ENCODE assay signal across 8 cellular contexts in the genomic region with DNA sequence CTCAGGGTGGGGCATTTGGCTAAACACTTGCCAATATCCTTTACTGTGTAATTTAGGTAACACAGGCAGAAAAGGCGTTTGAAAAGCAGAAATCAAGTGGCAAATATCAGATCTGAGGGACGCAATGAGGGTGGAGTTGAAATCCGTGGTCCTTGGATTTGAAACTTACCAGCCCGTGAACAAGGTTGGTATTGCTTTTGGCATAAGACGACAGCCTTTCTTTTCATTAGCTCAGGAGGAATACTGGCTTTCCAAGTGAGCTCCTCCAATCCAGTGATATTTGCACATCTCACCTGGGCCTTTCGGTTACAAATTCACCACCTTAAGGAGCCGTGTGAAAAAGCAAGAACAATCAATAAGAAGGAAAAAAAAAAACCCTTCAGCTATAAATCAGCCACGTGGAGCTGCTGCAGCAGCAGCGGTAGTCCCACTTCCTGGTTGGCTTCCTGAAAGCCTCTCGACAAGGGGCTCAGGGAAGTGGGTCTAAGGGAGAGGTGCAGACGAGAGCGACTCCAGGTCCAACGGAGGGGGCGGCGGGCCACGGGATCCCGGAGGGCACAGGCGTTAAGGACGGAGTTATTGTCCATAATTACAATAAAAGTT. TPM values are rescaled to one million over a fixed set of nuclear protein-coding genes. Genes with fewer than 3 reads are reported as not detected.
DNase-seq lines count a peak whose midpoint lies in the region; ATAC-seq and TF ChIP-seq lines count a peak whose summit lies in the region.

No MANE protein-coding gene starts in this region.

- no peak for TF ChIP-seq CTCF in LNCaP clone FGC (IDR thresholded peaks at IDR 0.05; ENCODE audit: control insufficient read depth, extremely low read depth, insufficient read depth)
- no peak for TF ChIP-seq CTCF in choroid plexus epithelial cell (conservative IDR thresholded peaks at IDR 0.05; ENCODE audit: low read depth, low read length)

- no peaks in the 10 kb centered on the region for H3K9me3 ChIP-seq in T-helper 17 cell (ENCODE audit: control insufficient read depth, low read length, poor library complexity, severe bottlenecking)

- H3K4me3 ChIP-seq in LNCaP clone FGC (ENCODE audit: low read depth, low read length), result peak overlapping the region; percentile 64
- H3K4me3 ChIP-seq in choroid plexus epithelial cell (ENCODE audit: low read depth, low read length), result peak overlapping the region; percentile 83

- peak overlapping the region; percentile 100 for H3K4me3 Mint-ChIP-seq in T-helper 17 cell
- peak overlapping the region; percentile 93 to 100 for H3K4me3 Mint-ChIP-seq in stimulated activated naive B cell treated with anti-CD40 and anti-IgM and Interleukin-4, amounts not matched to agents 10 μg/mL and 1 μg/mL and 100 μg/mL, for 72 hours

- no peaks in the 10 kb centered on the region for H3K9me3 Mint-ChIP-seq in stimulated activated naive B cell treated with anti-CD40 and anti-IgM and Interleukin-4, amounts not matched to agents 10 μg/mL and 1 μg/mL and 100 μg/mL, for 72 hours

- H3K27me3 Mint-ChIP-seq in T-helper 17 cell, result no peaks in the 10 kb centered on the region
- H3K27me3 Mint-ChIP-seq in stimulated activated naive B cell treated with anti-CD40 and anti-IgM and Interleukin-4, amounts not matched to agents 10 μg/mL and 1 μg/mL and 100 μg/mL, for 72 hours, result no peaks in the 10 kb centered on the region

- peaks cover 39% of the 10 kb centered on the region for H3K4me1 Mint-ChIP-seq in T-helper 17 cell
- H3K4me1 Mint-ChIP-seq in stimulated activated naive B cell treated with anti-CD40 and anti-IgM and Interleukin-4, amounts not matched to agents 10 μg/mL and 1 μg/mL and 100 μg/mL, for 72 hours, result peaks cover 27 to 48% of the 10 kb centered on the region in 2 donors

- DNase-seq in ELF-1 (ENCODE audit: low read depth, low spot score) (peak; percentile 76), LNCaP clone FGC (ENCODE audit: low read depth) (peak; percentile 82), T-helper 17 cell (peak in 1 of 3 donors; percentile 19), choroid plexus epithelial cell (ENCODE audit: low read depth) (peak; percentile 35), left lobe of liver (ENCODE audit: low spot score) (peak; percentile 46), T1000 (lab: John Stamatoyannopoulos, UW) (no peak)
- DNase-seq in stimulated activated naive B cell treated with anti-CD40 and anti-IgM and Interleukin-4, amounts not matched to agents 10 μg/mL and 1 μg/mL and 100 μg/mL, for 72 hours, result no peak

- H3K36me3 Mint-ChIP-seq in T-helper 17 cell (ENCODE audit: low read depth), result peaks cover 4% of the 10 kb centered on the region
- H3K36me3 Mint-ChIP-seq in stimulated activated naive B cell treated with anti-CD40 and anti-IgM and Interleukin-4, amounts not matched to agents 10 μg/mL and 1 μg/mL and 100 μg/mL, for 72 hours, result peaks cover 12 to 19% of the 10 kb centered on the region in 2 donors

- peak; percentile 20 for ATAC-seq in GM21515 (IDR thresholded peaks at IDR 0.05; ENCODE audit: unreplicated experiment)
- ATAC-seq in T-helper 17 cell, result peak; percentile 7
- peak; percentile 23 for ATAC-seq in left lobe of liver
- peak; percentile 1 for ATAC-seq in stimulated activated naive B cell treated with anti-CD40 and anti-IgM and Interleukin-4, amounts not matched to agents 10 μg/mL and 1 μg/mL and 100 μg/mL, for 72 hours (replicated peaks)

- peak overlapping the region; percentile 94 for H3K27ac Mint-ChIP-seq in T-helper 17 cell
- H3K27ac Mint-ChIP-seq in stimulated activated naive B cell treated with anti-CD40 and anti-IgM and Interleukin-4, amounts not matched to agents 10 μg/mL and 1 μg/mL and 100 μg/mL, for 72 hours, result peak overlapping the region; percentile 99

RNA-seq across cellular contexts. Expression of a gene that starts 0.7 kb away (rescaled TPM):
- total RNA-seq in T-helper 17 cell (10 to 100 TPM; 12.5 to 13.7 TPM), left lobe of liver (0.65 TPM)

Comparison
In these comparisons a context has a peak if more than half of its experiments do, and no peak if none do; other contexts are left out.
1. DNase-seq: peak in ELF-1 (single experiment), LNCaP clone FGC (single experiment), choroid plexus epithelial cell (single experiment) and left lobe of liver (single experiment); none in stimulated activated naive B cell treated with anti-CD40 and anti-IgM and Interleukin-4, amounts not matched to agents 10 μg/mL and 1 μg/mL and 100 μg/mL, for 72 hours (single experiment) and T1000 (single experiment).
2. Peak in every context shown above with its lines, with median percentiles within 50 percentile points of each other: ATAC-seq.